Comparison of ENCODE assay signal across 8 cellular contexts in the genomic region with DNA sequence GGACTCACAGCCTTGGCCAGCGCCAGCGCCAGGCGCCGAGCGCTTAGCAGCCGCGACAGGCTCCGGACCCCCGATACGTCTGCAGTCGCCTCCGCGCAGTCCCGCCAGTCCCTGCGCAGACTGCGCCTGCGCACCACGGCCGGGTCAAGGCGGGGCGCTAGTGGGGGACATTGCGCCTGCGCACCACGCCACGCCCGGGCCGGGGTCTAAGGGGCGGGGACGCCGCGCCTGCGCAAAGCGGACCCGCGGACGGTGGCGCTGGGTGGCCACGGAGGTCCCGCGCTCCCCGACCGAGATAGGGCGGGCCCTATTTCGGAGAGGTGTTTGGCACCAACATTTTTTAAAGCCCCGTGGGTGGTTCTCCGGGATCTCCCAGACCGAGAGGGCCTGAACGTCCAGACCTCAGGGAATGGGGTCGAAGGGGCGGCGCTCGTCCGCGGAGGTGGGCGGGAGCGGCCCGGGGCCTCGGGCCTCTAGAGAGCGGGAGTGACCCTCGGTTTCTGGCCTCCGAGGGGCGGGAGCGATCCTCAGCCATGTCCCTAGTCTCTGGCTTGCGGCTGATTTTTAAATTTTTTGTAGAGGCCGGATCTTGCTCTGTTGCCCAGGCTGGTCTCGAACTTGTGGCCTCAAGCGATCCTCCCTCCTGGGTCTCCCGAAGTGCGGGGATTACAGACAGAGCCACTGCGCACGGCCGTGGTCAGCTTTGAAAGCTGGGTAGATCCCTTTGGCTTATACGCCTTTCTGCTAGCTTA.
DNase-seq lines count a peak whose midpoint lies in the region; ATAC-seq and TF ChIP-seq lines count a peak whose summit lies in the region.
"Not testable (repeated sequence)": the region's sequence is repeated elsewhere in the genome, so short reads cannot be mapped to it uniquely, and the experiment has no call there.

No MANE protein-coding gene starts in this region.

- H3K27ac ChIP-seq in A673 (ENCODE audit: low read depth, low read length, poor library complexity, severe bottlenecking): peak overlapping the region; percentile 83
- H3K27ac ChIP-seq in epithelial cell of prostate: peak overlapping the region; percentile 45
- peak overlapping the region; percentile 78 to 85 for H3K27ac ChIP-seq in lung (ENCODE audit: low read depth in 1 of 2, low read length in 1 of 2)

- ATAC-seq in GM18907 (IDR thresholded peaks at IDR 0.05; ENCODE audit: unreplicated experiment) (peak; percentile 55), HG02938 (IDR thresholded peaks at IDR 0.05; ENCODE audit: unreplicated experiment) (peak; percentile 72), lung (ENCODE audit: insufficient read depth, low FRiP score) (peak; percentile 85)

- WGBS in lung, 2 donors: 2 to 5% methylated on average over 42 to 73 of the region's 73 CpGs

- not testable (repeated sequence) for H3K9me3 ChIP-seq in A673 (ENCODE audit: low read depth, low read length, poor library complexity, severe bottlenecking); lung (ENCODE audit: control insufficient read depth in 2 of 2, insufficient read depth in 1 of 2, low read length in 1 of 2)

- TF ChIP-seq CTCF in A673 (conservative IDR thresholded peaks at IDR 0.05; ENCODE audit: low read depth, low read length); lung (IDR thresholded peaks at IDR 0.05; ENCODE audit: control extremely low read depth, extremely low read depth): not testable (repeated sequence)

- not testable (repeated sequence) for H3K4me1 ChIP-seq in A673 (ENCODE audit: insufficient read depth, low read length, poor library complexity, severe bottlenecking); lung (ENCODE audit: control insufficient read depth in 2 of 2, insufficient read depth in 2 of 2, low read length in 2 of 2)

- CTCF ChIA-PET in A673 (lab: Charles Lee): not testable (repeated sequence)

- DNase-seq in A673 (ENCODE audit: low spot score) (peak; percentile 86), activated T-helper 1 cell treated with Interleukin-2 at 50 U/mL for 16 hours (ENCODE audit: low read depth) (peak; percentile 79), lung (ENCODE audit: low spot score) (peak; percentile 90)
- DNase-seq in epithelial cell of prostate (ENCODE audit: low read depth, low spot score): not testable (repeated sequence)
- DNase-seq in stimulated activated CD4-positive, alpha-beta T cell treated with anti-CD3 and anti-CD28 coated beads, Interleukin-15, amount 100 ng/mL, for 48 hours (ENCODE audit: low read depth in 2 of 2): peak; percentile 85 to 86

- POLR2A ChIA-PET in A673 (lab: Charles Lee; ENCODE audit: low non-redundant PET): not testable (repeated sequence)

- H3K27me3 ChIP-seq in A673 (replicated peaks; ENCODE audit: insufficient read depth, low read depth, low read length, poor library complexity); lung (ENCODE audit: control insufficient read depth, insufficient read depth): not testable (repeated sequence)

- intact Hi-C loops in A673 (cut with micrococcal nuclease; ENCODE audit: unreplicated experiment): not testable (repeated sequence)

- H3K36me3 ChIP-seq in A673 (ENCODE audit: insufficient read depth, low read length, poor library complexity, severe bottlenecking); lung (ENCODE audit: control insufficient read depth in 2 of 2, insufficient read depth in 2 of 2, low read length in 2 of 2): not testable (repeated sequence)

- not testable (repeated sequence) for BruUV-seq in A673 (replicated peaks; lab: Mats Ljungman, UMichigan)

- H3K4me3 ChIP-seq in A673 (ENCODE audit: low read depth, low read length, poor library complexity, severe bottlenecking): peak overlapping the region; percentile 69
- H3K4me3 ChIP-seq in lung: peak overlapping the region; percentile 74

TF ChIP-seq in PFSK-1, 5 proteins besides CTCF, POLR2A, EP300 and RAD21:
- peak; percentile 44; the same call in 1 of the 2 replicates for TF ChIP-seq POLR2AphosphoS5 (IDR thresholded peaks at IDR 0.05; ENCODE audit: low read depth, low read length)
TF ChIP-seq in PFSK-1: peak in this region for 1; not testable (repeated sequence) for 4.
